In genomic region chr11:47184711-47185304, GRCh38 we compare ENCODE assay signal across 1 cellular context.
TF ChIP-seq lines count a peak whose summit lies in the region.

No MANE protein-coding gene starts in this region.

TF ChIP-seq in HepG2, 621 proteins besides CTCF, POLR2A, EP300 and RAD21 (continued from another document and continues in another):
- TF ChIP-seq ZSCAN12 (CRISPR knock-in tag; IDR thresholded peaks at IDR 0.05), result 0 out of 2 replicates have a peak, but pooled peaks have one; percentile 54
- TF ChIP-seq ZNF234 (CRISPR knock-in tag; conservative IDR thresholded peaks at IDR 0.05), result no peak
- peak; percentile 28 for TF ChIP-seq SKI (IDR thresholded peaks at IDR 0.05; ENCODE audit: partially characterized antibody)
- no peak for TF ChIP-seq ZBTB3 (CRISPR knock-in tag; IDR thresholded peaks at IDR 0.05; ENCODE audit: borderline replicate concordance, low read depth)
- no peak for TF ChIP-seq ELF1 (CRISPR knock-in tag; IDR thresholded peaks at IDR 0.05)
- TF ChIP-seq ZNF460 (CRISPR knock-in tag; IDR thresholded peaks at IDR 0.05; ENCODE audit: borderline replicate concordance), result peak; percentile 77; the same call in 1 of the 2 replicates
- TF ChIP-seq HIC2 (CRISPR knock-in tag; IDR thresholded peaks at IDR 0.05; ENCODE audit: low read depth), result peak; percentile 95
- 0 out of 2 replicates have a peak, but pooled peaks have one; percentile 36 for TF ChIP-seq ARNTL (CRISPR knock-in tag; IDR thresholded peaks at IDR 0.05)
- TF ChIP-seq ZNF576 (CRISPR knock-in tag; IDR thresholded peaks at IDR 0.05), result no peak
- TF ChIP-seq KLF9 (CRISPR knock-in tag; IDR thresholded peaks at IDR 0.05; ENCODE audit: low read depth), result no peak
- TF ChIP-seq U2AF1 (optimal IDR thresholded peaks at IDR 0.05; ENCODE audit: low read depth, low read length), result peak; percentile 63
- no peak for TF ChIP-seq KDM4B (CRISPR knock-in tag; IDR thresholded peaks at IDR 0.05)
- TF ChIP-seq PHF8 (CRISPR knock-in tag; IDR thresholded peaks at IDR 0.05), result peak; percentile 60
- peak; percentile 49; the same call in 1 of the 2 replicates for TF ChIP-seq SP5 (CRISPR knock-in tag; IDR thresholded peaks at IDR 0.05; ENCODE audit: borderline replicate concordance, low read depth)
- no peak for TF ChIP-seq ZNF382 (CRISPR knock-in tag; IDR thresholded peaks at IDR 0.05; ENCODE audit: borderline replicate concordance)
- TF ChIP-seq HNRNPLL (IDR thresholded peaks at IDR 0.05; ENCODE audit: low read depth, low read length, poor library complexity, severe bottlenecking), result peak; percentile 46
- peak; percentile 19; the same call in 1 of the 2 replicates for TF ChIP-seq NCOR1 (IDR thresholded peaks at IDR 0.05; ENCODE audit: borderline replicate concordance, low read length)
- no peak for TF ChIP-seq ZNF235 (CRISPR knock-in tag; IDR thresholded peaks at IDR 0.05; ENCODE audit: borderline replicate concordance)
- peak; percentile 38; the same call in 1 of the 2 replicates for TF ChIP-seq GZF1 (CRISPR knock-in tag; IDR thresholded peaks at IDR 0.05)
- TF ChIP-seq ATAD3A (CRISPR knock-in tag; IDR thresholded peaks at IDR 0.05), result no peak
- no peak for TF ChIP-seq KIAA2018 (CRISPR knock-in tag; IDR thresholded peaks at IDR 0.05; ENCODE audit: borderline replicate concordance)
- peak; percentile 62 for TF ChIP-seq TAF15 (IDR thresholded peaks at IDR 0.05; ENCODE audit: low read depth, low read length, poor library complexity, severe bottlenecking)
- TF ChIP-seq FOSL1 (CRISPR knock-in tag; IDR thresholded peaks at IDR 0.05; ENCODE audit: borderline replicate concordance), result no peak
- TF ChIP-seq ZNF274 (CRISPR knock-in tag; IDR thresholded peaks at IDR 0.05), result peak; percentile 69; the same call in 1 of the 2 replicates
- peak; percentile 16; the same call in 1 of the 2 replicates for TF ChIP-seq ZNF317 (CRISPR knock-in tag; IDR thresholded peaks at IDR 0.05)
- TF ChIP-seq ZBTB37 (CRISPR knock-in tag; IDR thresholded peaks at IDR 0.05), result 0 out of 2 replicates have a peak, but pooled peaks have one; percentile 47
- no peak for TF ChIP-seq SMARCC2 (IDR thresholded peaks at IDR 0.05)
- TF ChIP-seq ZNF503 (CRISPR knock-in tag; IDR thresholded peaks at IDR 0.05), result peak; percentile 70; the same call in 1 of the 2 replicates
- no peak for TF ChIP-seq ZNF639 (CRISPR knock-in tag; conservative IDR thresholded peaks at IDR 0.05)
- no peak; the same call in 1 of the 2 replicates for TF ChIP-seq NFAT5 (CRISPR knock-in tag; IDR thresholded peaks at IDR 0.05)
